ENCODE assay signal across 10 cellular contexts in the genomic region with DNA sequence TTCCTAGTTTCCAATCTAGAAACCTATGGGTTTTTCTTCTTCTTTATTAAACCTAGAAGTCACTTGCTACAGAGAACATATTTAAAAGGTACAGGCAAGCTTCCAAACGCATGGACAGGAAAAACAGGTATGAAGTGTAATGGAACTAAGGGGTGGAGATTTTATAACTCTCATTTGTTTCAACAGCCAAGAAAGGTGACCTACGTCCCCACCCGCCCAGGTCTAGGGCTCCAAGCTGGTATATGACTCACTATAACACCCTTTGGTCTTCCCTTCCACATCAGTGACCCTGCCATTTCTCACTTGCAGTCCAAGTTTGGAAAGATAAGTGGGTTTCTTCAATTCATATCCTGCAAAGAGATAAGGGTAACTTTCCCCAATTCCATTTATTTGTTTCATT. TPM values are rescaled to one million over a fixed set of nuclear protein-coding genes. Genes with fewer than 3 reads are reported as not detected.
DNase-seq lines count a peak whose midpoint lies in the region; ATAC-seq and TF ChIP-seq lines count a peak whose summit lies in the region.
"Had no signal": no experiment of that assay in that cellular context is flagged by ENCODE, and none has a peak within 500 bp of the region (broad histone marks: within the 10 kb centered on the region; RNA-seq: fewer than 3 reads in every experiment).

No MANE protein-coding gene starts in this region.

- H3K36me3 ChIP-seq in urinary bladder (ENCODE audit: insufficient read depth) = no peaks in the 10 kb centered on the region

- no peaks in the 10 kb centered on the region for H3K4me1 ChIP-seq in urinary bladder (ENCODE audit: insufficient read depth)

- no peak for DNase-seq in Right ventricle myocardium superior
- DNase-seq in Right ventricle myocardium inferior (ENCODE audit: missing footprints) = no peak
- peak; percentile 12 for DNase-seq in amniotic epithelial cell (ENCODE audit: low read depth)
- peak; percentile 67 to 78 for DNase-seq in lower leg skin (ENCODE audit: low spot score in 2 of 2)
- DNase-seq in SHP77 (lab: John Stamatoyannopoulos, UW) = no peak
- no peak for DNase-seq in pons (ENCODE audit: low spot score)
- no peak for DNase-seq in NCI-H1436 treated with DMSO at 0.1 percent for 48 hours (lab: John Stamatoyannopoulos, UW)

- WGBS in lower leg skin, 2 donors = 48 to 57% methylated on average over 3 of the region's 3 CpGs
- WGBS in urinary bladder = 76% methylated on average over 3 of the region's 3 CpGs

- ATAC-seq in Right ventricle myocardium superior (ENCODE audit: poor library complexity) (peak; percentile 48), Right ventricle myocardium inferior (no peak)

- no peak for TF ChIP-seq POLR2A in lower leg skin (IDR thresholded peaks at IDR 0.05)

- peak overlapping the region; percentile 71 for H3K27ac ChIP-seq in urinary bladder (ENCODE audit: low read depth)

- H3K4me3 ChIP-seq in lower leg skin (ENCODE audit: low read depth, poor library complexity, severe bottlenecking) = no peak overlapping the region
- H3K4me3 ChIP-seq in urinary bladder (ENCODE audit: low read depth, low read length) = no peak overlapping the region

- no peak for TF ChIP-seq CTCF in lower leg skin (IDR thresholded peaks at IDR 0.05)

- intact Hi-C loops in Right ventricle myocardium superior (cut with DNase I) (loop anchor here (5.0 kb wide), 1 partner anchor 61 kb away; the partner anchor contains the start of gene TMEM41A), Right ventricle myocardium inferior (cut with DNase I) (loop anchor here (5.0 to 10.0 kb wide), 2 partner anchors 61 to 194 kb away; partner anchors contain the start of genes MAP3K13 and TMEM41A), lower leg skin (cut with DNase I; ENCODE audit: low total_unique reads) (no loop called here)

RNA-seq across cellular contexts. Expression of gene LIPH, which starts 6.0 kb away (rescaled TPM):
- total RNA-seq in Right ventricle myocardium superior = 0.43 TPM
- 0.22 TPM for total RNA-seq in Right ventricle myocardium inferior
- total RNA-seq in lower leg skin = 10 to 100 TPM in 3 of 4 donors, 1 to 10 TPM in 1; 8.2 to 22.8 (median 17.0) TPM
- 10.1 TPM for total RNA-seq in urinary bladder
- polyA plus RNA-seq in urinary bladder = 2.8 TPM
- total RNA-seq: activated B cell treated with CpG ODN at 0.5 μM for 24 hours; activated naive CD4-positive, alpha-beta T cell treated with anti-CD3 and anti-CD28 coated beads for 36 hours had no signal

RNA-seq across cellular contexts. Expression of gene SENP2, which starts 27.7 kb away (rescaled TPM):
- total RNA-seq in Right ventricle myocardium superior (27.0 TPM), Right ventricle myocardium inferior (25.1 TPM), lower leg skin (10 to 100 TPM; 19.9 to 45.9 (median 30.9) TPM), urinary bladder (45.7 TPM)
- 21.9 TPM for polyA plus RNA-seq in urinary bladder

RNA-seq across cellular contexts. Expression of gene TMEM41A, which starts 59.6 kb away (rescaled TPM):
- total RNA-seq in Right ventricle myocardium superior (9.2 TPM), Right ventricle myocardium inferior (10.0 TPM), lower leg skin (10 to 100 TPM; 22.2 to 33.6 (median 28.4) TPM), urinary bladder (15.2 TPM)
- 10.8 TPM for polyA plus RNA-seq in urinary bladder

Comparison
In these comparisons a context has a peak if more than half of its experiments do, and no peak if none do; other contexts are left out.
1. DNase-seq: peak in amniotic epithelial cell (single experiment) and lower leg skin (2 of 2); none in Right ventricle myocardium superior (single experiment), Right ventricle myocardium inferior (single experiment), SHP77 (0 of 2), pons (single experiment) and NCI-H1436 treated with DMSO at 0.1 percent for 48 hours (single experiment).